In the genomic region with DNA sequence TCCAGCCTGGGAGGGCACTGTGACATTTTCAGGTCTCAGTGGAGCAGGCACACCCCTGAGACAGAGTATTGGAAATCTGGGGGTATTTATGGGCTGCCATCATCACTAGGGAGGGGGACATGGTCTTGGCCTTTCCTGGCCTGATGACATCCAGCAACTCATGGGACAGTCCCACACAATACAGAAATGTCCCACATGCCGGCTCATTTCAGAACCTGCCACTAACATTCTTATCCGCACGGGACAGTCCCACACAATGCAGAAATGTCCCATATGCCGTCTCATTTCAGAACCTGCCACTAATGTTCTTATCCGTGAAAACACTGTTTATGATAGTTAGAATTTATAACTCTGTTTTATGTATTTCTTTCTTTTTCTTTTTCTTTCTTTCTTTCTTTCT, we compare ENCODE assay signal across 28 cellular contexts. TPM values are rescaled to one million over a fixed set of nuclear protein-coding genes. Genes with fewer than 3 reads are reported as not detected.
"Had no signal": no experiment of that assay in that cellular context is flagged by ENCODE, and none has a peak within 500 bp of the region (broad histone marks: within the 10 kb centered on the region; RNA-seq: fewer than 3 reads in every experiment).

No MANE protein-coding gene starts in this region.

- DNase-seq: dermis blood vessel endothelial cell; dorsolateral prefrontal cortex; effector CD4-positive, alpha-beta T cell; effector memory CD4-positive, alpha-beta T cell; foreskin melanocyte; gastrocnemius medialis; glutamatergic neuron; head of caudate nucleus; heart right ventricle; hippocampal formation; left cardiac atrium; left lung; left ventricle myocardium superior; lower lobe of right lung; mesenchymal stem cell; mucosa of descending colon had no signal

- H3K9me3 Mint-ChIP-seq: mesothelial cell of epicardium had no signal

- H3K36me3 ChIP-seq: gastrocnemius medialis, heart right ventricle, left lung, lower lobe of right lung had no signal

- H3K27ac ChIP-seq: coronary artery, esophagus muscularis mucosa, gastrocnemius medialis, heart right ventricle, left lung, lower lobe of right lung had no signal

- H3K9me3 ChIP-seq: esophagus muscularis mucosa, gastrocnemius medialis, heart right ventricle, left lung, lower lobe of right lung, mucosa of descending colon had no signal

- H3K4me1 Mint-ChIP-seq: mesothelial cell of epicardium had no signal

- H3K4me3 Mint-ChIP-seq: mesothelial cell of epicardium had no signal

- H3K4me1 ChIP-seq: gastrocnemius medialis, left lung, lower lobe of right lung had no signal

- H3K4me3 ChIP-seq: coronary artery, esophagus muscularis mucosa, gastrocnemius medialis, heart right ventricle, left lung, lower lobe of right lung, mucosa of descending colon had no signal

- H3K27ac Mint-ChIP-seq: mesothelial cell of epicardium had no signal

- H3K36me3 Mint-ChIP-seq: mesothelial cell of epicardium had no signal

- ATAC-seq: gastrocnemius medialis, heart right ventricle, left cardiac atrium, left lung, left ventricle myocardium superior, lower lobe of right lung, mucosa of descending colon had no signal

RNA-seq across cellular contexts. Expression of a gene that starts 9.8 kb away (rescaled TPM):
- total RNA-seq: endothelial cell of umbilical vein, epithelial cell of proximal tubule, fibroblast of villous mesenchyme, gastrocnemius medialis, glomerular endothelial cell, kidney epithelial cell, left ventricle myocardium superior, lung microvascular endothelial cell, mesenteric fat pad, myocyte had no signal
- polyA plus RNA-seq: endothelial cell of umbilical vein, fibroblast of lung had no signal

RNA-seq across cellular contexts. Expression of a gene that starts 42.5 kb away (rescaled TPM):
- total RNA-seq: dermis blood vessel endothelial cell had no signal
- polyA plus RNA-seq: endothelial cell of umbilical vein had no signal
